ENCODE assay signal across 15 cellular contexts in the genomic region with DNA sequence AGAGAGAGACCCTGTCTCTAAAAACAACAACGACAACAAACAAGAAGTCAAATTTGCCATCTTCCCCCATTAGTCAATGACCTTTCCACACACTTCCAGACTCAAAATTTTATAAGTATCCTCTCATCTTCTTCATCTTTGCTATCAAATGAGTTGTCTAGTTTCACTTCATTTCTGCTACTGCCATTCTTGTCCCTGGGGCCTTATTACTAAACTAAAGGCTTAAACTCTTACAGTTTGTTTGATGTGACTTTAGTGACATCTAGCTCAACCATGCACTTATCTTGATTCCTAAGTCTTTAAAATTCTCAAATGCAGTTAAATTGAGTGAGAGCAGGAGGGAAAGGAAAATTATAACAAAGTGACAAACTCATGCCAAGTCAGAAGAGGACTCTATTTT.
DNase-seq lines count a peak whose midpoint lies in the region; ATAC-seq and TF ChIP-seq lines count a peak whose summit lies in the region.
"Had no signal": no experiment of that assay in that cellular context is flagged by ENCODE, and none has a peak within 500 bp of the region (broad histone marks: within the 10 kb centered on the region; RNA-seq: fewer than 3 reads in every experiment).

No MANE protein-coding gene starts in this region.

- H3K9me3 ChIP-seq in CD8-positive, alpha-beta memory T cell (ENCODE audit: low read length), result no peaks in the 10 kb centered on the region
- H3K9me3 ChIP-seq in DND-41 (ENCODE audit: insufficient read depth, low read length, severe bottlenecking) (no peaks in the 10 kb centered on the region), OCI-LY3 (ENCODE audit: insufficient read depth, low read length) (no peaks in the 10 kb centered on the region), smooth muscle cell (replicated peaks; ENCODE audit: low read depth) (no peaks in the 10 kb centered on the region)
- H3K9me3 ChIP-seq: A549 had no signal

- H3K4me1 ChIP-seq in CD8-positive, alpha-beta memory T cell (ENCODE audit: insufficient read depth, low read length), result no peaks in the 10 kb centered on the region
- peaks cover 45% of the 10 kb centered on the region for H3K4me1 ChIP-seq in DND-41 (ENCODE audit: insufficient read depth, low read length)
- peaks cover 7% of the 10 kb centered on the region for H3K4me1 ChIP-seq in OCI-LY3 (ENCODE audit: low read length)
- H3K4me1 ChIP-seq in smooth muscle cell (ENCODE audit: low read depth), result no peaks in the 10 kb centered on the region
- H3K4me1 ChIP-seq: A549 had no signal

- no peaks in the 10 kb centered on the region for H3K27me3 ChIP-seq in CD8-positive, alpha-beta memory T cell (ENCODE audit: insufficient read depth, low read length, poor library complexity, severe bottlenecking)
- H3K27me3 ChIP-seq in DND-41 (ENCODE audit: insufficient read depth, low read length, poor library complexity) (no peaks in the 10 kb centered on the region), OCI-LY3 (ENCODE audit: low read depth, low read length) (no peaks in the 10 kb centered on the region), smooth muscle cell (ENCODE audit: low read depth) (no peaks in the 10 kb centered on the region)

- H3K9ac ChIP-seq in DND-41 (ENCODE audit: low read depth, low read length) (no peak overlapping the region), OCI-LY3 (ENCODE audit: low read length) (no peak overlapping the region), smooth muscle cell (ENCODE audit: low read depth) (no peak overlapping the region)

- H3F3A ChIP-seq in smooth muscle cell (ENCODE audit: low read depth), result peaks cover 13% of the 10 kb centered on the region

- peak; percentile 28 for TF ChIP-seq CTCF in DND-41 (IDR thresholded peaks at IDR 0.05; ENCODE audit: borderline replicate concordance, extremely low read depth, low read length, poor library complexity, severe bottlenecking)
- TF ChIP-seq CTCF in OCI-LY3 (IDR thresholded peaks at IDR 0.05; ENCODE audit: low read depth, low read length), result peak; percentile 37
- TF ChIP-seq CTCF in smooth muscle cell (IDR thresholded peaks at IDR 0.05; ENCODE audit: borderline replicate concordance, insufficient read depth, poor library complexity, severe bottlenecking), result no peak

- no peak overlapping the region for H3K27ac Mint-ChIP-seq in CD8-positive, alpha-beta memory T cell
- H3K27ac Mint-ChIP-seq: CD14-positive monocyte; CD8-positive, alpha-beta T cell; GM23338 had no signal

- H3K4me2 ChIP-seq in DND-41 (ENCODE audit: insufficient read depth, low read length) (no peak overlapping the region), OCI-LY3 (ENCODE audit: low read length) (no peak overlapping the region), smooth muscle cell (peak overlapping the region; percentile 22)
- H3K4me2 ChIP-seq: A549, GM23338 had no signal

- POLR2A ChIA-PET in CD8-positive, alpha-beta memory T cell (lab: Charles Lee), result no interaction called here

- no peak overlapping the region for H3K4me3 Mint-ChIP-seq in CD8-positive, alpha-beta memory T cell
- H3K4me3 Mint-ChIP-seq: CD14-positive monocyte; CD8-positive, alpha-beta T cell; GM23338 had no signal

- no peak for ATAC-seq in DND-41 (ENCODE audit: insufficient read depth, low read depth)
- no peak for ATAC-seq in SK-N-SH treated with all-trans-retinoic acid at 6 μM for 48 hours
- ATAC-seq in GM19463 (IDR thresholded peaks at IDR 0.05; ENCODE audit: unreplicated experiment), result no peak
- ATAC-seq: A549; CD8-positive, alpha-beta T cell; GM23338 had no signal

- 46% methylated on average over 1 of the region's 1 CpG for WGBS in smooth muscle cell (ENCODE audit: low lambda C conversion rate)

- peak overlapping the region; percentile 20 for H3K27ac ChIP-seq in CD8-positive, alpha-beta memory T cell (ENCODE audit: low read depth, low read length)
- H3K27ac ChIP-seq in DND-41 (ENCODE audit: low read length), result peak overlapping the region; percentile 89
- no peak overlapping the region for H3K27ac ChIP-seq in OCI-LY3 (ENCODE audit: low read length)
- peak overlapping the region; percentile 66 for H3K27ac ChIP-seq in smooth muscle cell (ENCODE audit: low read depth)
- H3K27ac ChIP-seq: A549 had no signal

- peaks cover 0 to 2% of the 10 kb centered on the region in 2 donors for H3K27me3 Mint-ChIP-seq in CD8-positive, alpha-beta memory T cell

- no peaks in the 10 kb centered on the region for H3K4me1 Mint-ChIP-seq in CD8-positive, alpha-beta memory T cell
- H3K4me1 Mint-ChIP-seq: CD14-positive monocyte had no signal

- H4K20me1 ChIP-seq in DND-41 (ENCODE audit: insufficient read depth, low read length), result no peaks in the 10 kb centered on the region
- H4K20me1 ChIP-seq in OCI-LY3 (ENCODE audit: insufficient read depth, low read length), result no peaks in the 10 kb centered on the region
- H4K20me1 ChIP-seq in smooth muscle cell (ENCODE audit: low read depth), result no peaks in the 10 kb centered on the region

- no peak for DNase-seq in CD8-positive, alpha-beta memory T cell
- DNase-seq in DND-41 (no peak), smooth muscle cell (lab: John Stamatoyannopoulos, UW; ENCODE audit: unreplicated experiment) (no peak), NCI-H2196 treated with DMSO at 0.1 percent for 48 hours (lab: John Stamatoyannopoulos, UW; ENCODE audit: unreplicated experiment) (no peak)
- DNase-seq: CD8-positive, alpha-beta T cell; DMS79; EL; H7; IMR-90 had no signal

- no peak overlapping the region for H3K4me3 ChIP-seq in CD8-positive, alpha-beta memory T cell (ENCODE audit: low read length)
- no peak overlapping the region for H3K4me3 ChIP-seq in DND-41 (ENCODE audit: low read depth in 1 of 2, low read length in 2 of 2)
- H3K4me3 ChIP-seq in OCI-LY3 (ENCODE audit: low read length), result no peak overlapping the region
- H3K4me3 ChIP-seq in smooth muscle cell, result no peak overlapping the region
- H3K4me3 ChIP-seq: A549, GM23338 had no signal

- peaks cover 0 to 2% (median 0%) of the 10 kb centered on the region in 5 donors for H3K9me3 Mint-ChIP-seq in CD8-positive, alpha-beta memory T cell
- H3K9me3 Mint-ChIP-seq: CD8-positive, alpha-beta T cell; GM23338 had no signal

- H3K79me2 ChIP-seq in DND-41 (ENCODE audit: insufficient read depth, low read length), result no peaks in the 10 kb centered on the region
- H3K79me2 ChIP-seq in OCI-LY3 (ENCODE audit: low read length), result no peaks in the 10 kb centered on the region
- no peaks in the 10 kb centered on the region for H3K79me2 ChIP-seq in smooth muscle cell (ENCODE audit: low read depth)

- no peak overlapping the region for H2AFZ ChIP-seq in DND-41 (ENCODE audit: low read depth, low read length)
- H2AFZ ChIP-seq in OCI-LY3 (ENCODE audit: low read depth, low read length), result no peak overlapping the region
- H2AFZ ChIP-seq in smooth muscle cell (ENCODE audit: low read depth), result peak overlapping the region; percentile 34

- H3K36me3 Mint-ChIP-seq in CD8-positive, alpha-beta memory T cell, result no peaks in the 10 kb centered on the region
- H3K36me3 Mint-ChIP-seq: CD14-positive monocyte; CD8-positive, alpha-beta T cell had no signal

- no peaks in the 10 kb centered on the region for H3K36me3 ChIP-seq in CD8-positive, alpha-beta memory T cell (ENCODE audit: insufficient read depth, low read length)
- no peaks in the 10 kb centered on the region for H3K36me3 ChIP-seq in DND-41 (ENCODE audit: insufficient read depth, low read length)
- no peaks in the 10 kb centered on the region for H3K36me3 ChIP-seq in OCI-LY3 (replicated peaks; ENCODE audit: low read depth, low read length)
- H3K36me3 ChIP-seq in smooth muscle cell (ENCODE audit: low read depth), result no peaks in the 10 kb centered on the region

- CTCF ChIA-PET in CD8-positive, alpha-beta memory T cell (lab: Charles Lee), result no interaction called here

TF ChIP-seq in SK-N-SH treated with all-trans-retinoic acid at 6 μM for 48 hours, 23 proteins besides CTCF, POLR2A, EP300 and RAD21 (continues in another document):
- TF ChIP-seq TOX (CRISPR knock-in tag; IDR thresholded peaks at IDR 0.05; ENCODE audit: borderline replicate concordance), result no peak
- TF ChIP-seq GLIS3 (CRISPR knock-in tag; IDR thresholded peaks at IDR 0.05), result no peak
- TF ChIP-seq ZNF565 (CRISPR knock-in tag; conservative IDR thresholded peaks at IDR 0.05; ENCODE audit: low read depth), result no peak
- no peak for TF ChIP-seq BACH2 (CRISPR knock-in tag; IDR thresholded peaks at IDR 0.05; ENCODE audit: borderline replicate concordance)
- no peak for TF ChIP-seq ZFP3 (CRISPR knock-in tag; IDR thresholded peaks at IDR 0.05)
- no peak for TF ChIP-seq SNAI2 (CRISPR knock-in tag; IDR thresholded peaks at IDR 0.05)
- TF ChIP-seq ZNF8 (CRISPR knock-in tag; IDR thresholded peaks at IDR 0.05), result no peak
- TF ChIP-seq ZC3H10 (CRISPR knock-in tag; IDR thresholded peaks at IDR 0.05), result no peak
- TF ChIP-seq, protein P1, sequence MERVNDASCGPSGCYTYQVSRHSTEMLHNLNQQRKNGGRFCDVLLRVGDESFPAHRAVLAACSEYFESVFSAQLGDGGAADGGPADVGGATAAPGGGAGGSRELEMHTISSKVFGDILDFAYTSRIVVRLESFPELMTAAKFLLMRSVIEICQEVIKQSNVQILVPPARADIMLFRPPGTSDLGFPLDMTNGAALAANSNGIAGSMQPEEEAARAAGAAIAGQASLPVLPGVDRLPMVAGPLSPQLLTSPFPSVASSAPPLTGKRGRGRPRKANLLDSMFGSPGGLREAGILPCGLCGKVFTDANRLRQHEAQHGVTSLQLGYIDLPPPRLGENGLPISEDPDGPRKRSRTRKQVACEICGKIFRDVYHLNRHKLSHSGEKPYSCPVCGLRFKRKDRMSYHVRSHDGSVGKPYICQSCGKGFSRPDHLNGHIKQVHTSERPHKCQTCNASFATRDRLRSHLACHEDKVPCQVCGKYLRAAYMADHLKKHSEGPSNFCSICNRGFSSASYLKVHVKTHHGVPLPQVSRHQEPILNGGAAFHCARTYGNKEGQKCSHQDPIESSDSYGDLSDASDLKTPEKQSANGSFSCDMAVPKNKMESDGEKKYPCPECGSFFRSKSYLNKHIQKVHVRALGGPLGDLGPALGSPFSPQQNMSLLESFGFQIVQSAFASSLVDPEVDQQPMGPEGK (CRISPR knock-in tag; IDR thresholded peaks at IDR 0.05; ENCODE audit: borderline replicate concordance), result no peak
- no peak for TF ChIP-seq TCF4 (CRISPR knock-in tag; IDR thresholded peaks at IDR 0.05; ENCODE audit: borderline replicate concordance)
- no peak for TF ChIP-seq CSRNP3 (CRISPR knock-in tag; IDR thresholded peaks at IDR 0.05)
- no peak for TF ChIP-seq PPARA (CRISPR knock-in tag; IDR thresholded peaks at IDR 0.05; ENCODE audit: borderline replicate concordance)
